Comparison of ENCODE assay signal across 8 cellular contexts in the genomic region with DNA sequence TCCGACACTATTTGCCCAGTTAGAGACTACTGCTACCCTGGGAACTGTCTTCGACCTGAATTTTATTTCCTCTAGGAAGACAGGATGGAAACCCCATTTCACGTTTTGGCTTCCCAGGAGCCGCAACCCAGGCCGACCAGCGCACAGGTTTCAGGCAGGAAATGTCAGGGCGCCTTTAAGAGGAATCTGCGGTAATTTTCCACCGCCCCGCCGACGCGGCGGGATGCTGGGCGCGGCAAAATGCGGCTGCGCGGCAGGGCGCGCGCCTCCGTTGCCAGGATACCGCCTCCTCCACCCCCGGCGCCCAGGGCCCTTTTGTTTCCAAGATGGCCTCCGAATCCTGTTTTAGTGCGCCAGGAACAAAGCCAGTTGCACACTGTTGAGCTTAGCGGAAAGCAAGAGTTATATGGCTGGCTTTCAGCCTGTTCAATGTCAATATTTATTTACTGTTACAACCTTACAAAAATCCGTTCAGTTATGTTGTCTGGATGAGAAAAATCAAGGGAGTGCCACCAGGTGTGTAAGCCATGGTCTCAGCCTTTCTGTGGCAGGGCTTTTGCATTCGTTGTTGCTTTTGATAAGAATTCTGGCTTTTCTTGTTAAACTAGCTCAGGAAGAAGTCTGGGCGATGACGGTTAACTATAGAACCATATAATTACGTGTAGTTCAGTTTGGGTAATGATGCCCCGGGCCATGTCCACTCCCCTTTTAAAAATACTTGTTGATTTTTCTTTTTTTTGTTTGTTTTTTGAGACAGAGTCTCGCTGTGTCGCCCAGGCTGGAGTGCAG.
DNase-seq lines count a peak whose midpoint lies in the region; ATAC-seq and TF ChIP-seq lines count a peak whose summit lies in the region.

No MANE protein-coding gene starts in this region.

- in situ Hi-C loops in GM13977 (cut with MboI; ENCODE audit: low pct_unique_long_range_greater_than_20kb, low sequenced_read_pairs, unreplicated experiment) = no loop called here

- peak overlapping the region; percentile 86 to 91 (median 88) for H3K4me3 Mint-ChIP-seq in T-cell

- no peaks in the 10 kb centered on the region for H3K36me3 Mint-ChIP-seq in T-cell

- POLR2A ChIA-PET in T-cell (lab: Charles Lee) = interaction anchor here (0.5 to 4.4 kb wide), 20 partner anchors 9 to 193 kb away, joined by 3 to 47 read pairs (median 4); no protein-coding TSS in a partner anchor

- H3K9me3 ChIP-seq in left ventricle myocardium inferior (replicated peaks) (no peaks in the 10 kb centered on the region), prostate gland (no peaks in the 10 kb centered on the region)

- 8% methylated on average over 37 of the region's 37 CpGs for WGBS in prostate gland

- H3K27ac ChIP-seq in left ventricle myocardium inferior (replicated peaks) = peak overlapping the region; percentile 84
- H3K27ac ChIP-seq in prostate gland = peak overlapping the region; percentile 93 to 96

- intact Hi-C loops in left ventricle myocardium inferior (cut with micrococcal nuclease) (no loop called here), prostate gland (cut with DNase I) (no loop called here)

- H3K4me1 ChIP-seq in left ventricle myocardium inferior (peaks cover 16% of the 10 kb centered on the region), prostate gland (replicated peaks) (peaks cover 10% of the 10 kb centered on the region)

- CTCF ChIA-PET in T-cell (lab: Charles Lee) = interaction anchor here (0.6 to 3.3 kb wide), 9 partner anchors 11 to 98 kb away, joined by 3 to 16 read pairs (median 5); a partner anchor contains a TSS

- TF ChIP-seq CTCF in GM13977 (IDR thresholded peaks at IDR 0.05; ENCODE audit: extremely low read depth, insufficient read depth, missing control alignments) (no peak), left ventricle myocardium inferior (IDR thresholded peaks at IDR 0.05; ENCODE audit: borderline replicate concordance) (no peak), prostate gland (IDR thresholded peaks at IDR 0.05) (no peak)

- no peaks in the 10 kb centered on the region for H3K27me3 Mint-ChIP-seq in T-cell

- H3K27ac Mint-ChIP-seq in T-cell = peak overlapping the region; percentile 89 to 94

- DNase-seq in GM13977 (ENCODE audit: low spot score) = peak; percentile 90
- DNase-seq in NCI-H1436 treated with DMSO at 0.1 percent for 48 hours (lab: John Stamatoyannopoulos, UW) = peak; percentile 71
- DNase-seq in T-cell = peak; percentile 64 to 85 (median 78)
- DNase-seq in amniotic epithelial cell (ENCODE audit: low read depth) = peak; percentile 86
- peak; percentile 91 for DNase-seq in left ventricle myocardium inferior
- peak; percentile 94 for DNase-seq in prostate gland (ENCODE audit: low spot score)
- DNase-seq in ureter (ENCODE audit: low spot score) = peak; percentile 93

- ATAC-seq in HG02870 (IDR thresholded peaks at IDR 0.05; ENCODE audit: unreplicated experiment) (peak; percentile 82), T-cell (replicated peaks in 1 of 4) (peak; percentile 84 to 92 (median 89))

- peak; percentile 78 for TF ChIP-seq POLR2A in prostate gland (IDR thresholded peaks at IDR 0.05)

- H3K4me3 ChIP-seq in left ventricle myocardium inferior = peak overlapping the region; percentile 59
- H3K4me3 ChIP-seq in prostate gland = peak overlapping the region; percentile 15 to 25

- H3K4me1 Mint-ChIP-seq in T-cell = peaks cover 59 to 67% (median 61%) of the 10 kb centered on the region in 3 donors

- no peaks in the 10 kb centered on the region for H3K9me3 Mint-ChIP-seq in T-cell

- H3K36me3 ChIP-seq in left ventricle myocardium inferior = no peaks in the 10 kb centered on the region
- H3K36me3 ChIP-seq in prostate gland = no peaks in the 10 kb centered on the region

- H3K27me3 ChIP-seq in left ventricle myocardium inferior (ENCODE audit: low read depth) (no peaks in the 10 kb centered on the region), prostate gland (replicated peaks; ENCODE audit: insufficient read depth) (no peaks in the 10 kb centered on the region)

Comparison
In these comparisons a context has a peak if more than half of its experiments do, and no peak if none do; other contexts are left out.
1. Peak in every context shown above with its lines: DNase-seq, ATAC-seq, H3K4me3 ChIP-seq and H3K27ac ChIP-seq.